ENCODE assay signal across 8 cellular contexts in genomic region chr7:116231543-116232401, GRCh38. TPM values are rescaled to one million over a fixed set of nuclear protein-coding genes. Genes with fewer than 3 reads are reported as not detected.
DNase-seq lines count a peak whose midpoint lies in the region; ATAC-seq and TF ChIP-seq lines count a peak whose summit lies in the region.
"Had no signal": no experiment of that assay in that cellular context is flagged by ENCODE, and none has a peak within 500 bp of the region (broad histone marks: within the 10 kb centered on the region; RNA-seq: fewer than 3 reads in every experiment).

No MANE protein-coding gene starts in this region.

- H3K27ac ChIP-seq in H9 (ENCODE audit: insufficient read length, low read depth, low read length) = no peak overlapping the region
- H3K27ac ChIP-seq in RWPE2 (ENCODE audit: poor library complexity, severe bottlenecking) = peak overlapping the region; percentile 63
- H3K27ac ChIP-seq in sigmoid colon = peak overlapping the region; percentile 77 to 97 (median 94)
- H3K27ac ChIP-seq in adrenal gland = no peak overlapping the region

- no peak overlapping the region for H3K18ac ChIP-seq in H9 (ENCODE audit: insufficient read length, low read depth, low read length)

- H3K23me2 ChIP-seq in H9 (ENCODE audit: insufficient read length, low read depth, low read length, poor library complexity, severe bottlenecking) = no peaks in the 10 kb centered on the region

- no peak overlapping the region for H4K91ac ChIP-seq in H9 (ENCODE audit: insufficient read length, low read depth, low read length)

- no peaks in the 10 kb centered on the region for H3K36me3 Mint-ChIP-seq in H9 (ENCODE audit: insufficient read depth in 1 of 3, low read depth in 3 of 3)

- H3K4me1 Mint-ChIP-seq in H9 = peaks cover 16 to 25% of the 10 kb centered on the region in 2 experiments

- peaks cover 4% of the 10 kb centered on the region for H3K79me1 ChIP-seq in H9 (ENCODE audit: insufficient read depth, low read depth, low read length, poor library complexity, severe bottlenecking)

- no peak overlapping the region for H3K23ac ChIP-seq in H9 (ENCODE audit: insufficient read length, low read depth, low read length)

- no peak for TF ChIP-seq EP300 in sigmoid colon (IDR thresholded peaks at IDR 0.05)

- H3K27ac Mint-ChIP-seq in H9 = peak overlapping the region in 2 of 3 experiments; percentile 48 to 86; a peak in 3 of 7 replicates

- H3K9ac ChIP-seq in H9 (ENCODE audit: extremely low read depth, insufficient read length, low read length) = no peak overlapping the region

- no peak overlapping the region for H3K4ac ChIP-seq in H9 (ENCODE audit: low read depth, low read length)

- no CpG with 5 or more reads among the region's 3 CpGs for WGBS in H9 (ENCODE audit: extremely low coverage, insufficient read length, low lambda C conversion rate)
- 71 to 75% methylated on average over 3 of the region's 3 CpGs for WGBS in sigmoid colon, 2 donors
- WGBS in adrenal gland, 4 donors = 89 to 95% (median 89%) methylated on average over 3 of the region's 3 CpGs

- H3K9me3 ChIP-seq in H9 (ENCODE audit: control insufficient read depth, low read depth, low read length) = no peaks in the 10 kb centered on the region
- no peaks in the 10 kb centered on the region for H3K9me3 ChIP-seq in RWPE2 (ENCODE audit: severe bottlenecking)
- no peaks in the 10 kb centered on the region for H3K9me3 ChIP-seq in sigmoid colon
- H3K9me3 ChIP-seq in adrenal gland (replicated peaks in 1 of 3) = no peaks in the 10 kb centered on the region

- H3K9me3 Mint-ChIP-seq in H9 = no peaks in the 10 kb centered on the region

- H3K36me3 ChIP-seq in RWPE2 (ENCODE audit: low read depth) (peaks cover 44% of the 10 kb centered on the region), sigmoid colon (no peaks in the 10 kb centered on the region), adrenal gland (replicated peaks in 1 of 2) (no peaks in the 10 kb centered on the region)

- H3K4me2 ChIP-seq in H9 (ENCODE audit: insufficient read depth, insufficient read length, low read length) = no peak overlapping the region

- no peak overlapping the region for H2BK12ac ChIP-seq in H9 (ENCODE audit: insufficient read length, low read depth, low read length)

- no peak overlapping the region for H2BK120ac ChIP-seq in H9 (ENCODE audit: low read depth, low read length, poor library complexity, severe bottlenecking)

- peak; percentile 18; the same call in 1 of the 3 replicates for ATAC-seq in RWPE2 (ENCODE audit: low read depth)

- no peak overlapping the region for H2BK20ac ChIP-seq in H9 (ENCODE audit: low read depth, low read length, poor library complexity, severe bottlenecking)

- no peak overlapping the region for H2BK5ac ChIP-seq in H9 (ENCODE audit: insufficient read length, low read length)

- TF ChIP-seq CTCF in H9 (conservative IDR thresholded peaks at IDR 0.05) (no peak), RWPE2 (IDR thresholded peaks at IDR 0.05; ENCODE audit: poor library complexity, severe bottlenecking) (no peak), sigmoid colon (IDR thresholded peaks at IDR 0.05) (no peak), adrenal gland (IDR thresholded peaks at IDR 0.05) (no peak)

- H3K14ac ChIP-seq in H9 (ENCODE audit: insufficient read depth, low read length) = no peak overlapping the region

- no peak overlapping the region for H3K4me3 ChIP-seq in RWPE2 (ENCODE audit: severe bottlenecking)
- H3K4me3 ChIP-seq in sigmoid colon = no peak overlapping the region
- no peak overlapping the region for H3K4me3 ChIP-seq in adrenal gland

- DNase-seq in H9 (no peak), RWPE2 (ENCODE audit: low spot score) (no peak), fibroblast of gingiva (ENCODE audit: low read depth) (peak; percentile 68), sigmoid colon (no peak), NCI-H1105 treated with DMSO at 0.1 percent for 48 hours (lab: John Stamatoyannopoulos, UW) (no peak), NCI-H187 treated with DMSO at 0.1 percent for 48 hours (lab: John Stamatoyannopoulos, UW) (no peak), adrenal gland (no peak)
- DNase-seq: head of caudate nucleus had no signal

- H3K79me2 ChIP-seq in H9 (ENCODE audit: insufficient read depth, low read length) = no peaks in the 10 kb centered on the region; the same call in 1 of the 2 replicates

- H3K4me1 ChIP-seq in H9 (ENCODE audit: insufficient read depth, low read length) (peaks cover 4% of the 10 kb centered on the region; the same call in 1 of the 2 replicates), RWPE2 (ENCODE audit: insufficient read depth, poor library complexity, severe bottlenecking) (peaks cover 72% of the 10 kb centered on the region), sigmoid colon (peaks cover 0 to 95% (median 81%) of the 10 kb centered on the region in 4 donors), adrenal gland (replicated peaks in 1 of 2) (peaks cover 0 to 23% of the 10 kb centered on the region in 2 donors)

- no peak overlapping the region for H3K56ac ChIP-seq in H9 (ENCODE audit: insufficient read length, low read depth, low read length)

- no peaks in the 10 kb centered on the region for H3K27me3 Mint-ChIP-seq in H9 (ENCODE audit: low read depth)

- no peaks in the 10 kb centered on the region for H4K20me1 ChIP-seq in H9 (ENCODE audit: control insufficient read depth, insufficient read depth, insufficient read length)

- H3K27me3 ChIP-seq in H9 (ENCODE audit: insufficient read depth, low read length) = no peaks in the 10 kb centered on the region
- no peaks in the 10 kb centered on the region for H3K27me3 ChIP-seq in RWPE2 (ENCODE audit: insufficient read depth, poor library complexity, severe bottlenecking)
- no peaks in the 10 kb centered on the region for H3K27me3 ChIP-seq in sigmoid colon
- H3K27me3 ChIP-seq in adrenal gland = no peaks in the 10 kb centered on the region

- H2BK15ac ChIP-seq in H9 (ENCODE audit: low read depth, low read length) = no peak overlapping the region

- no peak overlapping the region for H4K5ac ChIP-seq in H9 (ENCODE audit: insufficient read length, low read depth, low read length)

- no peak overlapping the region for H3K4me3 Mint-ChIP-seq in H9

- TF ChIP-seq POLR2A in sigmoid colon (IDR thresholded peaks at IDR 0.05) (no peak), adrenal gland (IDR thresholded peaks at IDR 0.05) (no peak)

- no peak overlapping the region for H2AFZ ChIP-seq in H9 (ENCODE audit: low read length)

- H3T11ph ChIP-seq in H9 (ENCODE audit: low read length) = no peak overlapping the region

- no peak overlapping the region for H4K8ac ChIP-seq in H9 (replicated peaks; ENCODE audit: insufficient read length, low read depth, low read length)

- no peak overlapping the region for H2AK5ac ChIP-seq in H9 (ENCODE audit: insufficient read length, low read length)

- intact Hi-C loops in sigmoid colon (cut with DNase I) = loop anchor here (10.0 kb wide), 1 partner anchor 633 kb away; the partner anchor contains the start of gene CAPZA2
- intact Hi-C loops in adrenal gland (cut with DNase I) = no loop called here

RNA-seq across cellular contexts. Expression of gene TES, which starts 21.4 kb away (rescaled TPM):
- total RNA-seq in H9 (2021) = 28.2 and 30.9 TPM in 2 replicates
- 100 to 1,000 TPM; 289 to 514 (median 341) TPM for total RNA-seq in sigmoid colon
- 10 to 100 TPM; 53.5 to 80.7 (median 64.3) TPM for polyA plus RNA-seq in sigmoid colon
- 10 to 100 TPM in 7 of 8 donors, 1 to 10 TPM in 1; 8.7 to 21.8 (median 14.8) TPM for total RNA-seq in adrenal gland
- 10 to 100 TPM in 2 of 3 donors, 1 to 10 TPM in 1; 3.9 to 13.7 (median 10.7) TPM for polyA plus RNA-seq in adrenal gland

Comparison
In these comparisons a context has a peak if more than half of its experiments do, and no peak if none do; other contexts are left out.
1. H3K27ac ChIP-seq: peak in RWPE2 (single experiment) and sigmoid colon (4 of 4); none in H9 (single experiment) and adrenal gland (0 of 5).